In genomic region chr19:47610546-47610894, GRCh38 we compare ENCODE assay signal across 8 cellular contexts. TPM values are rescaled to one million over a fixed set of nuclear protein-coding genes. Genes with fewer than 3 reads are reported as not detected.
A peak's percentile ranks its signal among the peaks of the same experiment; 100 is the strongest.
DNase-seq lines count a peak whose midpoint lies in the region; ATAC-seq and TF ChIP-seq lines count a peak whose summit lies in the region.

No MANE protein-coding gene starts in this region.

- H3K4me3 Mint-ChIP-seq in natural killer cell, result peak overlapping the region; percentile 78

- peak overlapping the region; percentile 76 to 88 for H3K27ac Mint-ChIP-seq in natural killer cell

- peak overlapping the region; percentile 66 to 91 for H3K27ac ChIP-seq in coronary artery

- H3K36me3 Mint-ChIP-seq in natural killer cell, result no peaks in the 10 kb centered on the region

- no peaks in the 10 kb centered on the region for H3K27me3 Mint-ChIP-seq in natural killer cell (ENCODE audit: low read depth in 2 of 2)

- peaks cover 27 to 42% of the 10 kb centered on the region in 2 donors for H3K4me1 Mint-ChIP-seq in natural killer cell

- TF ChIP-seq CTCF in AG09309 (IDR thresholded peaks at IDR 0.05; ENCODE audit: control insufficient read depth, insufficient read depth, low read depth, low read length, missing control alignments), result no peak
- no peak for TF ChIP-seq CTCF in LNCaP clone FGC (IDR thresholded peaks at IDR 0.05; ENCODE audit: control insufficient read depth, extremely low read depth, insufficient read depth)
- no peak for TF ChIP-seq CTCF in coronary artery (IDR thresholded peaks at IDR 0.05)
- TF ChIP-seq CTCF in natural killer cell (IDR thresholded peaks at IDR 0.05), result no peak

- no peak for ATAC-seq in natural killer cell
- no peak for ATAC-seq in left lobe of liver

- peak overlapping the region; percentile 89 for H3K4me3 ChIP-seq in AG09309 (ENCODE audit: control insufficient read depth, low read depth, low read length)
- H3K4me3 ChIP-seq in LNCaP clone FGC (ENCODE audit: low read depth, low read length), result peak overlapping the region; percentile 61
- H3K4me3 ChIP-seq in coronary artery, result peak overlapping the region; percentile 100

- intact Hi-C loops in natural killer cell (cut with micrococcal nuclease), result no loop called here

- no peaks in the 10 kb centered on the region for H3K9me3 Mint-ChIP-seq in natural killer cell

- DNase-seq in AG09309 (ENCODE audit: low read depth) (no peak), LNCaP clone FGC (ENCODE audit: low read depth) (no peak), coronary artery (ENCODE audit: low spot score) (no peak), natural killer cell (no peak), NOMO-1 treated with dmso at 0.1 percent for 144 hours (lab: John Stamatoyannopoulos, UW; ENCODE audit: unreplicated experiment) (no peak), NCI-H526 (lab: John Stamatoyannopoulos, UW) (no peak), left lobe of liver (ENCODE audit: low spot score) (no peak)
- DNase-seq in activated CD4-positive, alpha-beta T cell treated with anti-CD3 and anti-CD28 coated beads for 4 hours, result no peak

RNA-seq across cellular contexts. Expression of gene BICRA, which starts 1.6 kb away (rescaled TPM):
- total RNA-seq in natural killer cell, result 10 to 100 TPM; 31.9 to 37.4 (median 34.1) TPM
- 6.7 TPM for total RNA-seq in left lobe of liver

RNA-seq across cellular contexts. Expression of gene ZNF541, which starts 37.6 kb away (rescaled TPM):
- total RNA-seq in natural killer cell (1 to 10 TPM; 1.5 to 2.0 (median 1.5) TPM), left lobe of liver (0.08 TPM)
